8 cellular contexts compared by ENCODE assay signal in genomic region chr4:38177035-38177791, GRCh38.
DNase-seq lines count a peak whose midpoint lies in the region; ATAC-seq and TF ChIP-seq lines count a peak whose summit lies in the region.

No MANE protein-coding gene starts in this region.

- TF ChIP-seq CTCF in hepatocyte (IDR thresholded peaks at IDR 0.05; ENCODE audit: poor library complexity) (no peak), Calu3 (IDR thresholded peaks at IDR 0.05; ENCODE audit: unreplicated experiment) (no peak)

- no peak overlapping the region for H3K4me3 Mint-ChIP-seq in Calu3 (ENCODE audit: low read depth, unreplicated experiment)

- no peak overlapping the region for H3K4me2 ChIP-seq in hepatocyte

- peaks cover 4% of the 10 kb centered on the region for H3K4me1 ChIP-seq in hepatocyte (ENCODE audit: insufficient read depth)

- H3K9me3 Mint-ChIP-seq in Calu3 (ENCODE audit: low read depth, unreplicated experiment) = peaks cover 2% of the 10 kb centered on the region

- H3K36me3 Mint-ChIP-seq in Calu3 (ENCODE audit: insufficient read depth, unreplicated experiment) = no peaks in the 10 kb centered on the region

- WGBS in hepatocyte (ENCODE audit: low lambda C conversion rate, missing lambda C conversion rate) = 73% methylated on average over 13 of the region's 13 CpGs

- H3K27ac Mint-ChIP-seq in Calu3 (ENCODE audit: unreplicated experiment) = no peak overlapping the region

- H4K20me1 ChIP-seq in hepatocyte (ENCODE audit: insufficient read depth, poor library complexity, severe bottlenecking) = no peaks in the 10 kb centered on the region

- no peaks in the 10 kb centered on the region for H3K27me3 Mint-ChIP-seq in Calu3 (ENCODE audit: unreplicated experiment)

- H3K27me3 ChIP-seq in hepatocyte = no peaks in the 10 kb centered on the region

- DNase-seq in NCI-H2107 (lab: John Stamatoyannopoulos, UW) (peak; percentile 2), hepatocyte (ENCODE audit: low spot score) (no peak), Calu3 (no peak), D341Med (ENCODE audit: low spot score) (no peak), NCI-H510A (lab: John Stamatoyannopoulos, UW) (no peak)
- DNase-seq in activated effector memory CD4-positive, alpha-beta T cell treated with Interleukin-2 at 50 U/mL for 16 hours = peak; percentile 41
- DNase-seq in stimulated activated CD8-positive, alpha-beta memory T cell treated with anti-CD3 and anti-CD28 coated beads, Interleukin-12 subunit alpha, Interleukin-12 subunit beta, amount 100 ng/mL, for 24 hours (ENCODE audit: extremely low read depth) = peak; percentile 15

- CTCF ChIA-PET in Calu3 (lab: Charles Lee) = interaction anchor here (0.8 to 1.5 kb wide), 2 partner anchors 17 to 108 kb away, joined by 3 read pairs; no protein-coding TSS in a partner anchor

- H2AFZ ChIP-seq in hepatocyte = peak overlapping the region; percentile 21

- H3K9me2 ChIP-seq in hepatocyte (replicated peaks; ENCODE audit: insufficient read depth) = no peaks in the 10 kb centered on the region

- H3K4me1 Mint-ChIP-seq in Calu3 (ENCODE audit: low read depth, unreplicated experiment) = peaks cover 50% of the 10 kb centered on the region

- no peak for ATAC-seq in HG03159 (IDR thresholded peaks at IDR 0.05; ENCODE audit: unreplicated experiment)

- H3K9me3 ChIP-seq in hepatocyte (ENCODE audit: low read depth) = no peaks in the 10 kb centered on the region

- no peak overlapping the region for H3K4me3 ChIP-seq in hepatocyte

- H3K36me3 ChIP-seq in hepatocyte (replicated peaks; ENCODE audit: insufficient read depth, low read depth) = no peaks in the 10 kb centered on the region

- intact Hi-C loops in Calu3 (cut with micrococcal nuclease; ENCODE audit: unreplicated experiment) = loop anchor here (5.0 kb wide), 1 partner anchor 435 kb away; no protein-coding TSS in a partner anchor

- peak overlapping the region; percentile 2 for H3K27ac ChIP-seq in hepatocyte

- H3K79me2 ChIP-seq in hepatocyte = no peaks in the 10 kb centered on the region

- no TSS peak for BruUV-seq in Calu3 (replicated peaks; lab: Mats Ljungman, UMichigan)

Comparison
In these comparisons a context has a peak if more than half of its experiments do, and no peak if none do; other contexts are left out.
1. DNase-seq: peak in NCI-H2107 (single experiment), activated effector memory CD4-positive, alpha-beta T cell treated with Interleukin-2 at 50 U/mL for 16 hours (single experiment) and stimulated activated CD8-positive, alpha-beta memory T cell treated with anti-CD3 and anti-CD28 coated beads, Interleukin-12 subunit alpha, Interleukin-12 subunit beta, amount 100 ng/mL, for 24 hours (single experiment); none in hepatocyte (single experiment), Calu3 (single experiment), D341Med (single experiment) and NCI-H510A (single experiment).